ENCODE assay signal across 1 cellular context in genomic region chr10:58996063-58996462, GRCh38.
TF ChIP-seq lines count a peak whose summit lies in the region.

No MANE protein-coding gene starts in this region.

TF ChIP-seq in GM12878, 131 proteins besides CTCF, POLR2A, EP300 and RAD21 (continued from another document):
- TF ChIP-seq TCF7 (IDR thresholded peaks at IDR 0.05; ENCODE audit: borderline replicate concordance) (0 out of 2 replicates have a peak, but pooled peaks have one; percentile 45), ZZZ3 (IDR thresholded peaks at IDR 0.05; ENCODE audit: control insufficient read depth, insufficient read length, low read depth) (no peak), CBFB (IDR thresholded peaks at IDR 0.05; ENCODE audit: low read depth) (no peak), ZBED1 (IDR thresholded peaks at IDR 0.05; ENCODE audit: borderline replicate concordance) (peak; percentile 56; the same call in 1 of the 2 replicates), IKZF2 (IDR thresholded peaks at IDR 0.05) (peak; percentile 81 to 85; a peak in 3 of 4 replicates), NFIC (IDR thresholded peaks at IDR 0.05; ENCODE audit: low read depth, low read length) (peak; percentile 81), POU2F2 (IDR thresholded peaks at IDR 0.05; ENCODE audit: borderline replicate concordance, low read depth, low read length) (no peak), BCL11A (IDR thresholded peaks at IDR 0.05; ENCODE audit: low read depth, low read length) (peak; percentile 57), EED (IDR thresholded peaks at IDR 0.05; ENCODE audit: low read depth) (peak; percentile 66), CREM (IDR thresholded peaks at IDR 0.05; ENCODE audit: low read depth) (peak; percentile 42; the same call in 1 of the 2 replicates)
